In the genomic region with DNA sequence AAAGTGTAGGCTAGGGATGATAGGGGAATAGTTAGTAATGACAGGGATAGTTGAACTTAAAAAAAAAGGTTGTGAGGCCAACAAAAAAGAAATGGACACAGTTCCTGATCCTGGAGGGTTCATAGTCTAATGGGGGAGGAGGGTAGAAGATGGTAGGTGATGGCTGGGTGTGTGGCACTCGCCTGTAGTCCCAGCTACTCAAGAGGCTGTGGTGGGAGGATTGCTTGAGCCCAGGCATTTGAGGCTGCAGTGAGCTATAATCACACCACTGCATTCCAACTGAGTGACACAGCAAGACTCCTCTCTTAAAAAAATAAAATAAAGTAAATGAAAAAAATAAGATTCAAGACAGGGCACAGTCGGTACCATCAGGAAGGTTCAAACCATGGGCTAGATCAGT, we compare ENCODE assay signal across 1 cellular context.
TF ChIP-seq lines count a peak whose summit lies in the region.

No MANE protein-coding gene starts in this region.

TF ChIP-seq in HEK293, 187 proteins besides CTCF, POLR2A, EP300 and RAD21 (continued from another document):
- TF ChIP-seq, protein P1, sequence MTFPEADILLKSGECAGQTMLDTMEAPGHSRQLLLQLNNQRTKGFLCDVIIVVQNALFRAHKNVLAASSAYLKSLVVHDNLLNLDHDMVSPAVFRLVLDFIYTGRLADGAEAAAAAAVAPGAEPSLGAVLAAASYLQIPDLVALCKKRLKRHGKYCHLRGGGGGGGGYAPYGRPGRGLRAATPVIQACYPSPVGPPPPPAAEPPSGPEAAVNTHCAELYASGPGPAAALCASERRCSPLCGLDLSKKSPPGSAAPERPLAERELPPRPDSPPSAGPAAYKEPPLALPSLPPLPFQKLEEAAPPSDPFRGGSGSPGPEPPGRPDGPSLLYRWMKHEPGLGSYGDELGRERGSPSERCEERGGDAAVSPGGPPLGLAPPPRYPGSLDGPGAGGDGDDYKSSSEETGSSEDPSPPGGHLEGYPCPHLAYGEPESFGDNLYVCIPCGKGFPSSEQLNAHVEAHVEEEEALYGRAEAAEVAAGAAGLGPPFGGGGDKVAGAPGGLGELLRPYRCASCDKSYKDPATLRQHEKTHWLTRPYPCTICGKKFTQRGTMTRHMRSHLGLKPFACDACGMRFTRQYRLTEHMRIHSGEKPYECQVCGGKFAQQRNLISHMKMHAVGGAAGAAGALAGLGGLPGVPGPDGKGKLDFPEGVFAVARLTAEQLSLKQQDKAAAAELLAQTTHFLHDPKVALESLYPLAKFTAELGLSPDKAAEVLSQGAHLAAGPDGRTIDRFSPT (tag by site-specific recombination; IDR thresholded peaks at IDR 0.05): no peak
- no peak for TF ChIP-seq ZNF16 (tag by site-specific recombination; IDR thresholded peaks at IDR 0.05; ENCODE audit: low read depth)
- TF ChIP-seq, protein P2, sequence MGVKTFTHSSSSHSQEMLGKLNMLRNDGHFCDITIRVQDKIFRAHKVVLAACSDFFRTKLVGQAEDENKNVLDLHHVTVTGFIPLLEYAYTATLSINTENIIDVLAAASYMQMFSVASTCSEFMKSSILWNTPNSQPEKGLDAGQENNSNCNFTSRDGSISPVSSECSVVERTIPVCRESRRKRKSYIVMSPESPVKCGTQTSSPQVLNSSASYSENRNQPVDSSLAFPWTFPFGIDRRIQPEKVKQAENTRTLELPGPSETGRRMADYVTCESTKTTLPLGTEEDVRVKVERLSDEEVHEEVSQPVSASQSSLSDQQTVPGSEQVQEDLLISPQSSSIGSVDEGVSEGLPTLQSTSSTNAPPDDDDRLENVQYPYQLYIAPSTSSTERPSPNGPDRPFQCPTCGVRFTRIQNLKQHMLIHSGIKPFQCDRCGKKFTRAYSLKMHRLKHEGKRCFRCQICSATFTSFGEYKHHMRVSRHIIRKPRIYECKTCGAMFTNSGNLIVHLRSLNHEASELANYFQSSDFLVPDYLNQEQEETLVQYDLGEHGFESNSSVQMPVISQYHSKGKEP (tag by site-specific recombination; IDR thresholded peaks at IDR 0.05): 0 out of 2 replicates have a peak, but pooled peaks have one; percentile 30
- TF ChIP-seq, protein P3, sequence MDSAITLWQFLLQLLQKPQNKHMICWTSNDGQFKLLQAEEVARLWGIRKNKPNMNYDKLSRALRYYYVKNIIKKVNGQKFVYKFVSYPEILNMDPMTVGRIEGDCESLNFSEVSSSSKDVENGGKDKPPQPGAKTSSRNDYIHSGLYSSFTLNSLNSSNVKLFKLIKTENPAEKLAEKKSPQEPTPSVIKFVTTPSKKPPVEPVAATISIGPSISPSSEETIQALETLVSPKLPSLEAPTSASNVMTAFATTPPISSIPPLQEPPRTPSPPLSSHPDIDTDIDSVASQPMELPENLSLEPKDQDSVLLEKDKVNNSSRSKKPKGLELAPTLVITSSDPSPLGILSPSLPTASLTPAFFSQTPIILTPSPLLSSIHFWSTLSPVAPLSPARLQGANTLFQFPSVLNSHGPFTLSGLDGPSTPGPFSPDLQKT (IDR thresholded peaks at IDR 0.05; ENCODE audit: borderline replicate concordance, low read depth, low read length): no peak
- TF ChIP-seq, protein P4, sequence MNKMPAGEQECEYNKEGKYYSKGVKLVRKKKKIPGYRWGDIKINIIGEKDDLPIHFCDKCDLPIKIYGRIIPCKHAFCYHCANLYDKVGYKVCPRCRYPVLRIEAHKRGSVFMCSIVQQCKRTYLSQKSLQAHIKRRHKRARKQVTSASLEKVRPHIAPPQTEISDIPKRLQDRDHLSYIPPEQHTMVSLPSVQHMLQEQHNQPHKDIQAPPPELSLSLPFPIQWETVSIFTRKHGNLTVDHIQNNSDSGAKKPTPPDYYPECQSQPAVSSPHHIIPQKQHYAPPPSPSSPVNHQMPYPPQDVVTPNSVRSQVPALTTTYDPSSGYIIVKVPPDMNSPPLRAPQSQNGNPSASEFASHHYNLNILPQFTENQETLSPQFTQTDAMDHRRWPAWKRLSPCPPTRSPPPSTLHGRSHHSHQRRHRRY (tag by site-specific recombination; IDR thresholded peaks at IDR 0.05): no peak
- TF ChIP-seq ZNF610 (tag by site-specific recombination; IDR thresholded peaks at IDR 0.05; ENCODE audit: borderline replicate concordance): no peak
- no peak for TF ChIP-seq ZSCAN30 (tag by site-specific recombination; IDR thresholded peaks at IDR 0.05)
- no peak for TF ChIP-seq ZNF366 (tag by site-specific recombination; conservative IDR thresholded peaks at IDR 0.05)
- no peak for TF ChIP-seq ZNF324 (tag by site-specific recombination; IDR thresholded peaks at IDR 0.05)
- TF ChIP-seq KLF8 (tag by site-specific recombination; IDR thresholded peaks at IDR 0.05): 0 out of 2 replicates have a peak, but pooled peaks have one; percentile 33
- TF ChIP-seq ZNF184 (tag by site-specific recombination; IDR thresholded peaks at IDR 0.05): no peak
- no peak for TF ChIP-seq ZEB2 (tag by site-specific recombination; IDR thresholded peaks at IDR 0.05)
- TF ChIP-seq WT1 (tag by site-specific recombination; IDR thresholded peaks at IDR 0.05): peak; percentile 87
- 0 out of 2 replicates have a peak, but pooled peaks have one; percentile 21 for TF ChIP-seq ZFHX2 (tag by site-specific recombination; conservative IDR thresholded peaks at IDR 0.05)
- TF ChIP-seq, protein P5, sequence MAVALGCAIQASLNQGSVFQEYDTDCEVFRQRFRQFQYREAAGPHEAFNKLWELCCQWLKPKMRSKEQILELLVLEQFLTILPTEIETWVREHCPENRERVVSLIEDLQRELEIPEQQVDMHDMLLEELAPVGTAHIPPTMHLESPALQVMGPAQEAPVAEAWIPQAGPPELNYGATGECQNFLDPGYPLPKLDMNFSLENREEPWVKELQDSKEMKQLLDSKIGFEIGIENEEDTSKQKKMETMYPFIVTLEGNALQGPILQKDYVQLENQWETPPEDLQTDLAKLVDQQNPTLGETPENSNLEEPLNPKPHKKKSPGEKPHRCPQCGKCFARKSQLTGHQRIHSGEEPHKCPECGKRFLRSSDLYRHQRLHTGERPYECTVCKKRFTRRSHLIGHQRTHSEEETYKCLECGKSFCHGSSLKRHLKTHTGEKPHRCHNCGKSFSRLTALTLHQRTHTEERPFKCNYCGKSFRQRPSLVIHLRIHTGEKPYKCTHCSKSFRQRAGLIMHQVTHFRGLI (tag by site-specific recombination; IDR thresholded peaks at IDR 0.05): no peak
- no peak for TF ChIP-seq ZNF274 (IDR thresholded peaks at IDR 0.05; ENCODE audit: low read length)
- TF ChIP-seq ZNF274 (tag by site-specific recombination; IDR thresholded peaks at IDR 0.05; ENCODE audit: borderline replicate concordance): no peak
- no peak for TF ChIP-seq SP2 (tag by site-specific recombination; IDR thresholded peaks at IDR 0.05)
- TF ChIP-seq HOXC10 (CRISPR knock-in tag; IDR thresholded peaks at IDR 0.05): no peak
- no peak for TF ChIP-seq ZFP69B (tag by site-specific recombination; IDR thresholded peaks at IDR 0.05)
- TF ChIP-seq, protein P6, sequence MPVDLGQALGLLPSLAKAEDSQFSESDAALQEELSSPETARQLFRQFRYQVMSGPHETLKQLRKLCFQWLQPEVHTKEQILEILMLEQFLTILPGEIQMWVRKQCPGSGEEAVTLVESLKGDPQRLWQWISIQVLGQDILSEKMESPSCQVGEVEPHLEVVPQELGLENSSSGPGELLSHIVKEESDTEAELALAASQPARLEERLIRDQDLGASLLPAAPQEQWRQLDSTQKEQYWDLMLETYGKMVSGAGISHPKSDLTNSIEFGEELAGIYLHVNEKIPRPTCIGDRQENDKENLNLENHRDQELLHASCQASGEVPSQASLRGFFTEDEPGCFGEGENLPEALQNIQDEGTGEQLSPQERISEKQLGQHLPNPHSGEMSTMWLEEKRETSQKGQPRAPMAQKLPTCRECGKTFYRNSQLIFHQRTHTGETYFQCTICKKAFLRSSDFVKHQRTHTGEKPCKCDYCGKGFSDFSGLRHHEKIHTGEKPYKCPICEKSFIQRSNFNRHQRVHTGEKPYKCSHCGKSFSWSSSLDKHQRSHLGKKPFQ (tag by site-specific recombination; IDR thresholded peaks at IDR 0.05): no peak
- peak; percentile 21; the same call in 1 of the 2 replicates for TF ChIP-seq OSR2 (tag by site-specific recombination; IDR thresholded peaks at IDR 0.05)
- peak; percentile 9; the same call in 1 of the 2 replicates for TF ChIP-seq ZIC2 (tag by site-specific recombination; IDR thresholded peaks at IDR 0.05)
- TF ChIP-seq ZNF311 (tag by site-specific recombination; IDR thresholded peaks at IDR 0.05; ENCODE audit: borderline replicate concordance): no peak
- TF ChIP-seq, protein P7, sequence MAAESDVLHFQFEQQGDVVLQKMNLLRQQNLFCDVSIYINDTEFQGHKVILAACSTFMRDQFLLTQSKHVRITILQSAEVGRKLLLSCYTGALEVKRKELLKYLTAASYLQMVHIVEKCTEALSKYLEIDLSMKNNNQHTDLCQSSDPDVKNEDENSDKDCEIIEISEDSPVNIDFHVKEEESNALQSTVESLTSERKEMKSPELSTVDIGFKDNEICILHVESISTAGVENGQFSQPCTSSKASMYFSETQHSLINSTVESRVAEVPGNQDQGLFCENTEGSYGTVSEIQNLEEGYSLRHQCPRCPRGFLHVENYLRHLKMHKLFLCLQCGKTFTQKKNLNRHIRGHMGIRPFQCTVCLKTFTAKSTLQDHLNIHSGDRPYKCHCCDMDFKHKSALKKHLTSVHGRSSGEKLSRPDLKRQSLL (tag by site-specific recombination; IDR thresholded peaks at IDR 0.05): no peak
